Comparison of ENCODE assay signal across 27 cellular contexts in the genomic region with DNA sequence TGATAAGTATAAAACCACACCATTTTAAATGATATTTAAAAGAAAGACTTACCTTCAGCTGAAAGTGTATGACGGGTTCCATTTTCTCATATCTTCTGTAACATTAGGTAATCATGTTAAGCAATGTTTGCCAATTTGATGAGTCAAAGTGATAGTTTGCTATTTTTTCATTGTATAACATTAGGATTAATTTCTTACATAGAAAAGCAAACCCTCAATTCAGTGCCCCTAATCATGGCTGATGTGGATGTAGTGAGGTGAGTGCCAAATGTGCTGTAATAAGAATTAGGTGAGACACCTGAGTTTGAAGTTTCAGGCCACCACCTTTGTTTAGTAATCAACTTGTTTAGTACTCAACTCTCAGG.
"Had no signal": no experiment of that assay in that cellular context is flagged by ENCODE, and none has a peak within 500 bp of the region (broad histone marks: within the 10 kb centered on the region; RNA-seq: fewer than 3 reads in every experiment).

No MANE protein-coding gene starts in this region.

- H3K27me3 ChIP-seq: ascending aorta, gastroesophageal sphincter, hepatocyte, vagina had no signal

- H3K4me3 ChIP-seq: ascending aorta, gastroesophageal sphincter, hepatocyte, skin epidermis, thoracic aorta, vagina had no signal

- H3K9me3 ChIP-seq: ascending aorta, gastroesophageal sphincter, thoracic aorta, vagina had no signal

- H3K4me2 ChIP-seq: hepatocyte had no signal

- H3K27ac ChIP-seq: ascending aorta, gastroesophageal sphincter, hepatocyte, parathyroid adenoma, skin epidermis, thoracic aorta, vagina had no signal

- DNase-seq: activated CD4-positive, alpha-beta memory T cell treated with anti-CD3 and anti-CD28 coated beads for 36 hours; activated CD4-positive, alpha-beta T cell treated with anti-CD3 and anti-CD28 coated beads, Interleukin-2, amount 10 ng/mL, durations not matched to agents 24 days and 14 days; activated CD4-positive, CD25-positive, alpha-beta regulatory T cell treated with anti-CD3 and anti-CD28 coated beads, Interleukin-2, amount 50 U/mL, for 72 hours; activated CD8-positive, alpha-beta memory T cell treated with anti-CD3 and anti-CD28 coated beads, Interleukin-2, amount 50 U/mL, for 4 hours; activated gamma-delta T cell; activated naive CD4-positive, alpha-beta T cell treated with anti-CD3 and anti-CD28 coated beads, Interleukin-2, amount 10 ng/mL, durations not matched to agents 7 days and 5 days; activated naive CD8-positive, alpha-beta T cell treated with anti-CD3 and anti-CD28 coated beads, Interleukin-2, amount 10 ng/mL, durations not matched to agents 7 days and 5 days; activated T-cell treated with anti-CD3 and anti-CD28 coated beads, Interleukin-2, amount 50 U/mL, for 1 hour; caudate nucleus; cortex of kidney; left cardiac atrium; midbrain; naive thymus-derived CD8-positive, alpha-beta T cell; nucleus accumbens; right cardiac atrium; stimulated activated CD4-positive, alpha-beta T cell treated with anti-CD3 and anti-CD28 coated beads, Interleukin-12 subunit alpha, Interleukin-12 subunit beta, amount 100 ng/mL, for 4 hours; stimulated activated CD4-positive, alpha-beta T cell treated with anti-CD3 and anti-CD28 coated beads, Interleukin-4, amount 100 ng/mL, for 1 hour; T-helper 17 cell; T1000 had no signal

- H3K79me2 ChIP-seq: parathyroid adenoma had no signal

- H2AFZ ChIP-seq: hepatocyte, parathyroid adenoma had no signal

- ATAC-seq: gastroesophageal sphincter; left cardiac atrium; naive thymus-derived CD8-positive, alpha-beta T cell; right cardiac atrium; stimulated activated effector memory CD8-positive, alpha-beta T cell treated with anti-CD3 and anti-CD28 coated beads, Interleukin-12 subunit alpha, Interleukin-12 subunit beta, amount 100 ng/mL, for 72 hours; T-helper 17 cell had no signal

- H3K4me1 ChIP-seq: ascending aorta, parathyroid adenoma, vagina had no signal

- H3K36me3 ChIP-seq: ascending aorta, thoracic aorta, vagina had no signal
